ENCODE assay signal across 18 cellular contexts in genomic region chr18:76657428-76657827, GRCh38.
DNase-seq lines count a peak whose midpoint lies in the region; ATAC-seq, FAIRE-seq and TF ChIP-seq lines count a peak whose summit lies in the region.
"Had no signal": no experiment of that assay in that cellular context is flagged by ENCODE, and none has a peak within 500 bp of the region (broad histone marks: within the 10 kb centered on the region; RNA-seq: fewer than 3 reads in every experiment).

No MANE protein-coding gene starts in this region.

- H2AFZ ChIP-seq in H1 (ENCODE audit: low read length) (no peak overlapping the region), neural cell (ENCODE audit: low read depth, low read length) (no peak overlapping the region)

- no peak for FAIRE-seq in H1 (lab: Jason Lieb, UNC)

- no peak overlapping the region for H3K56ac ChIP-seq in H1 (replicated peaks; ENCODE audit: insufficient read length, low read depth, low read length)

- peak overlapping the region; percentile 49; the same call in 1 of the 2 replicates for H2BK20ac ChIP-seq in H1 (ENCODE audit: low read length)

- POLR2A ChIA-PET in H1 (lab: Charles Lee; ENCODE audit: partially characterized antibody), result no interaction called here

- H4K5ac ChIP-seq in H1 (ENCODE audit: insufficient read length, low read depth, low read length), result no peak overlapping the region

- H3K27me3 ChIP-seq in H1 (replicated peaks in 1 of 4; ENCODE audit: control insufficient read depth in 3 of 4, extremely low read depth in 1 of 4, insufficient read depth in 3 of 4, low read length in 3 of 4) (no peaks in the 10 kb centered on the region), neural cell (ENCODE audit: insufficient read depth, low read depth, low read length) (no peaks in the 10 kb centered on the region)
- H3K27me3 ChIP-seq: right lobe of liver had no signal

- no peaks in the 10 kb centered on the region for H4K20me1 ChIP-seq in H1 (replicated peaks in 1 of 2; ENCODE audit: control insufficient read depth in 1 of 2, insufficient read depth in 2 of 2, low read length in 2 of 2)
- no peaks in the 10 kb centered on the region for H4K20me1 ChIP-seq in neural cell (ENCODE audit: insufficient read depth)

- H3K79me1 ChIP-seq in H1 (ENCODE audit: low read depth, low read length), result no peaks in the 10 kb centered on the region

- intact Hi-C loops in Right ventricle myocardium inferior (cut with DNase I), result no loop called here

- no peak overlapping the region for H3K4ac ChIP-seq in H1 (replicated peaks; ENCODE audit: insufficient read length, low read depth, low read length)

- no peak for ATAC-seq in GM21526 (IDR thresholded peaks at IDR 0.05; ENCODE audit: low FRiP score, unreplicated experiment)
- ATAC-seq in Right ventricle myocardium inferior, result no peak
- ATAC-seq: left lung; naive thymus-derived CD4-positive, alpha-beta T cell; right lobe of liver had no signal

- TF ChIP-seq EP300 in H1 (IDR thresholded peaks at IDR 0.05; ENCODE audit: borderline replicate concordance in 1 of 2, low read depth in 2 of 2, low read length in 2 of 2) (no peak), neural cell (conservative IDR thresholded peaks at IDR 0.05; ENCODE audit: poor library complexity, severe bottlenecking) (no peak)

- no peak overlapping the region for H4K91ac ChIP-seq in H1 (replicated peaks; ENCODE audit: insufficient read length, low read length)

- DNase-seq in EH (ENCODE audit: low read depth), result peak; percentile 41
- peak; percentile 72 for DNase-seq in LNCaP clone FGC (ENCODE audit: low read depth)
- no peak for DNase-seq in H1 (ENCODE audit: low read depth in 1 of 2, low spot score in 2 of 2)
- DNase-seq in activated T-cell treated with anti-CD3 and anti-CD28 coated beads, Interleukin-2, amount 50 U/mL, for 1 hour, result no peak
- no peak for DNase-seq in activated gamma-delta T cell (lab: John Stamatoyannopoulos, UW)
- no peak for DNase-seq in Right ventricle myocardium inferior (ENCODE audit: missing footprints)
- DNase-seq: activated naive CD4-positive, alpha-beta T cell treated with Interleukin-2 at 50 U/mL for 16 hours; CD4-positive, alpha-beta T cell; left lung; NCI-H146; right lobe of liver; Right ventricle myocardium superior; stimulated activated CD4-positive, alpha-beta T cell treated with anti-CD3 and anti-CD28 coated beads, Interleukin-4, amount 100 ng/mL, for 24 hours; stimulated activated naive B cell treated with anti-CD40 and anti-IgM and Interleukin-4, amounts not matched to agents 10 μg/mL and 1 μg/mL and 100 μg/mL, for 72 hours had no signal

- no peaks in the 10 kb centered on the region for H3K9me2 ChIP-seq in neural cell (ENCODE audit: insufficient read depth, low read length)

- H3K27ac ChIP-seq in H1 (ENCODE audit: low read depth, low read length), result no peak overlapping the region
- H3K27ac ChIP-seq in neural cell (ENCODE audit: low read length), result no peak overlapping the region
- H3K27ac ChIP-seq: cardiac muscle cell, left lung, right lobe of liver had no signal

- H3K36me3 ChIP-seq in H1 (ENCODE audit: control insufficient read depth in 2 of 4, insufficient read depth in 4 of 4, low read length in 3 of 4) (no peaks in the 10 kb centered on the region), neural cell (ENCODE audit: insufficient read depth, low read length) (no peaks in the 10 kb centered on the region)
- H3K36me3 ChIP-seq: cardiac muscle cell, left lung, right lobe of liver had no signal

- H2BK120ac ChIP-seq in H1 (replicated peaks; ENCODE audit: low read depth, low read length), result no peak overlapping the region

- H3K4me2 ChIP-seq in H1 (ENCODE audit: insufficient read depth in 1 of 2, low read depth in 2 of 2, low read length in 2 of 2), result no peak overlapping the region
- no peak overlapping the region for H3K4me2 ChIP-seq in neural cell (ENCODE audit: low read length)

- no peak for TF ChIP-seq POLR2A in H1 (IDR thresholded peaks at IDR 0.05; ENCODE audit: control extremely low read depth in 1 of 2, low read depth in 2 of 2, low read length in 2 of 2)

- no peak overlapping the region for H2AK5ac ChIP-seq in H1 (ENCODE audit: low read depth, low read length)

- no peak overlapping the region for H2BK15ac ChIP-seq in H1 (ENCODE audit: low read length)

- no peaks in the 10 kb centered on the region for H3K9me3 ChIP-seq in H1 (ENCODE audit: insufficient read depth in 2 of 2, low read depth in 1 of 2, low read length in 1 of 2)
- H3K9me3 ChIP-seq in neural cell (ENCODE audit: low read length), result no peaks in the 10 kb centered on the region
- H3K9me3 ChIP-seq: left lung, right lobe of liver had no signal

- WGBS in H1 (ENCODE audit: extremely low coverage in 1 of 2, insufficient coverage in 1 of 2, insufficient read length in 1 of 2, insufficient replicate concordance in 2 of 2, low coverage in 1 of 2, low lambda C conversion rate in 2 of 2, missing lambda C conversion rate in 1 of 2), 2 experiments, result 71% methylated on average over 5 of the region's 5 CpGs; no CpG with 5 or more reads in 1 of the 2 experiments

- H3F3A ChIP-seq in neural cell (ENCODE audit: insufficient read depth, low read length, poor library complexity, severe bottlenecking), result no peaks in the 10 kb centered on the region

- H2BK12ac ChIP-seq in H1 (ENCODE audit: low read depth, low read length), result no peak overlapping the region

- H3K9ac ChIP-seq in H1 (replicated peaks in 1 of 4; ENCODE audit: extremely low read depth in 1 of 4, low read depth in 3 of 4, low read length in 3 of 4) (no peak overlapping the region), neural cell (ENCODE audit: low read length) (no peak overlapping the region)

- H3K79me2 ChIP-seq in H1 (ENCODE audit: control insufficient read depth in 1 of 2, insufficient read depth in 2 of 2, low read length in 2 of 2), result no peaks in the 10 kb centered on the region
- no peaks in the 10 kb centered on the region for H3K79me2 ChIP-seq in neural cell (replicated peaks; ENCODE audit: insufficient read depth, low read length)

- H3K23ac ChIP-seq in H1 (ENCODE audit: insufficient read length), result no peak overlapping the region

- no peak overlapping the region for H3K18ac ChIP-seq in H1 (ENCODE audit: extremely low read depth, low read length)

- H3K4me3 ChIP-seq in LNCaP clone FGC (ENCODE audit: low read depth, low read length), result no peak overlapping the region
- H3K4me3 ChIP-seq in H1 (ENCODE audit: extremely low read depth in 1 of 4, insufficient read depth in 2 of 4, low read depth in 3 of 4, low read length in 4 of 4), result no peak overlapping the region
- H3K4me3 ChIP-seq in neural cell (ENCODE audit: low read length), result no peak overlapping the region
- H3K4me3 ChIP-seq: cardiac muscle cell, left lung, right lobe of liver had no signal

- H3K23me2 ChIP-seq in H1 (ENCODE audit: low read depth, low read length), result no peaks in the 10 kb centered on the region

- H2BK5ac ChIP-seq in H1 (ENCODE audit: low read depth, low read length), result no peak overlapping the region

- peak; percentile 53 to 57 for TF ChIP-seq RAD21 in H1 (IDR thresholded peaks at IDR 0.05 in 1 of 2, conservative IDR thresholded peaks at IDR 0.05 in 1 of 2; ENCODE audit: low read depth in 2 of 2, low read length in 2 of 2)
- TF ChIP-seq RAD21 in neural cell (conservative IDR thresholded peaks at IDR 0.05), result peak; percentile 29

- CTCF ChIA-PET in H1 (lab: Charles Lee; ENCODE audit: partially characterized antibody), result interaction anchor here (0.6 to 7.5 kb wide), 34 partner anchors 10 to 359 kb away, joined by 3 to 131 read pairs (median 6); no protein-coding TSS in a partner anchor

- H3K4me1 ChIP-seq in H1 (replicated peaks in 1 of 4; ENCODE audit: control insufficient read depth in 3 of 4, insufficient read depth in 4 of 4, low read length in 3 of 4), result no peaks in the 10 kb centered on the region
- H3K4me1 ChIP-seq: left lung, right lobe of liver had no signal

- H4K8ac ChIP-seq in H1 (ENCODE audit: extremely low read depth, insufficient read depth, low read length), result no peak overlapping the region

- H3K14ac ChIP-seq in H1 (ENCODE audit: insufficient read length), result no peak overlapping the region

- no peak for TF ChIP-seq CTCF in LNCaP clone FGC (IDR thresholded peaks at IDR 0.05; ENCODE audit: control insufficient read depth, extremely low read depth, insufficient read depth)
- peak in 2 of 3 experiments; percentile 24 to 34; a peak in 2 of 4 replicates for TF ChIP-seq CTCF in H1 (IDR thresholded peaks at IDR 0.05; ENCODE audit: control extremely low read depth in 1 of 3, insufficient read depth in 1 of 3, low read depth in 1 of 3, low read length in 3 of 3)
- TF ChIP-seq CTCF in neural cell (IDR thresholded peaks at IDR 0.05; ENCODE audit: poor library complexity, severe bottlenecking), result peak; percentile 17

TF ChIP-seq in H1, 55 proteins besides CTCF, POLR2A, EP300 and RAD21:
- no peak for TF ChIP-seq FOSL1 (IDR thresholded peaks at IDR 0.05; ENCODE audit: insufficient read depth, low read depth, low read length)
- no peak for TF ChIP-seq SRF (IDR thresholded peaks at IDR 0.05; ENCODE audit: low read depth, low read length)

TF ChIP-seq in neural cell, 6 proteins besides CTCF, POLR2A, EP300 and RAD21:
- no peak for TF ChIP-seq MXI1 (conservative IDR thresholded peaks at IDR 0.05; ENCODE audit: poor library complexity, severe bottlenecking)
- no peak for TF ChIP-seq SMC3 (conservative IDR thresholded peaks at IDR 0.05; ENCODE audit: poor library complexity)
- TF ChIP-seq TAF1 (IDR thresholded peaks at IDR 0.05; ENCODE audit: low read depth), result no peak
- TF ChIP-seq REST (IDR thresholded peaks at IDR 0.05; ENCODE audit: borderline replicate concordance), result no peak

Comparison
In these comparisons a context has a peak if more than half of its experiments do, and no peak if none do; other contexts are left out.
1. DNase-seq: peak in EH (single experiment) and LNCaP clone FGC (single experiment); none in H1 (0 of 2), activated T-cell treated with anti-CD3 and anti-CD28 coated beads, Interleukin-2, amount 50 U/mL, for 1 hour (single experiment), activated gamma-delta T cell (single experiment) and Right ventricle myocardium inferior (single experiment).